8 cellular contexts compared by ENCODE assay signal in genomic region chr16:57535680-57536305, GRCh38. TPM values are rescaled to one million over a fixed set of nuclear protein-coding genes. Genes with fewer than 3 reads are reported as not detected.
DNase-seq lines count a peak whose midpoint lies in the region; ATAC-seq, FAIRE-seq and TF ChIP-seq lines count a peak whose summit lies in the region.

No MANE protein-coding gene starts in this region.

- ATAC-seq in HG02610 (IDR thresholded peaks at IDR 0.05; ENCODE audit: unreplicated experiment): peak; percentile 57

- peaks cover 12% of the 10 kb centered on the region for H4K20me1 ChIP-seq in astrocyte (ENCODE audit: insufficient read depth, low read length)

- FAIRE-seq in astrocyte (lab: Jason Lieb, UNC): no peak

- peaks cover 18% of the 10 kb centered on the region for H3K4me1 ChIP-seq in astrocyte (ENCODE audit: insufficient read depth, low read length)

- TF ChIP-seq CTCF in GM12865 (IDR thresholded peaks at IDR 0.05; ENCODE audit: insufficient read depth, low read depth, low read length, missing control alignments) (peak; percentile 41), astrocyte (IDR thresholded peaks at IDR 0.05; ENCODE audit: insufficient read depth, low read depth, low read length) (no peak), retinal pigment epithelial cell (conservative IDR thresholded peaks at IDR 0.05; ENCODE audit: low read depth, low read length) (peak; percentile 3)

- peaks cover 4% of the 10 kb centered on the region for H3K9me3 Mint-ChIP-seq in astrocyte (ENCODE audit: unreplicated experiment)

- peaks cover 9% of the 10 kb centered on the region for H3K27me3 ChIP-seq in astrocyte (ENCODE audit: insufficient read depth, low read length)

- H3K4me3 Mint-ChIP-seq in astrocyte (ENCODE audit: unreplicated experiment): peak overlapping the region; percentile 83

- peaks cover 11% of the 10 kb centered on the region for H3K27me3 Mint-ChIP-seq in astrocyte (ENCODE audit: low read depth, unreplicated experiment)

- DNase-seq in GM12865 (ENCODE audit: low read depth) (peak; percentile 97), NCI-H1092 (lab: John Stamatoyannopoulos, UW) (peak; percentile 48), T-helper 9 cell (peak; percentile 93), astrocyte (ENCODE audit: low read depth) (peak; percentile 81), hypothalamus (lab: John Stamatoyannopoulos, UW) (peak; percentile 15 to 92 (median 78)), retinal pigment epithelial cell (ENCODE audit: low read depth) (peak; percentile 44), SIG-M5 treated with dmso at 0.1 percent for 504 hours (lab: John Stamatoyannopoulos, UW; ENCODE audit: unreplicated experiment) (no peak)

- no peak overlapping the region for H3K27ac Mint-ChIP-seq in astrocyte (ENCODE audit: unreplicated experiment)

- H3K36me3 Mint-ChIP-seq in astrocyte (ENCODE audit: low read depth, unreplicated experiment): no peaks in the 10 kb centered on the region

- peak overlapping the region; percentile 93 for H2AFZ ChIP-seq in astrocyte (ENCODE audit: low read depth, low read length)

- H3K27ac ChIP-seq in astrocyte (ENCODE audit: low read depth, low read length): peak overlapping the region; percentile 48

- no peaks in the 10 kb centered on the region for H3K36me3 ChIP-seq in astrocyte (ENCODE audit: insufficient read depth, low read length)

- H3K4me1 Mint-ChIP-seq in astrocyte (ENCODE audit: low read depth, unreplicated experiment): peaks cover 31% of the 10 kb centered on the region

- H3K79me2 ChIP-seq in astrocyte (ENCODE audit: insufficient read depth, low read length): peaks cover 21% of the 10 kb centered on the region

- H3K4me3 ChIP-seq in GM12865 (ENCODE audit: low read depth, low read length) (peak overlapping the region; percentile 85), astrocyte (ENCODE audit: insufficient read depth, low read depth, low read length) (peak overlapping the region; percentile 79), retinal pigment epithelial cell (ENCODE audit: low read length) (peak overlapping the region; percentile 80)

- peak overlapping the region; percentile 99 for H3K4me2 ChIP-seq in astrocyte (ENCODE audit: low read length)

- H3K9me3 ChIP-seq in astrocyte (ENCODE audit: insufficient read depth, low read depth, low read length): no peaks in the 10 kb centered on the region

- peak overlapping the region; percentile 84 for H3K9ac ChIP-seq in astrocyte (ENCODE audit: low read length)

RNA-seq across cellular contexts. Expression of gene CCDC102A, which starts 0.6 kb away (rescaled TPM):
- total RNA-seq in astrocyte: 7.8 and 8.8 TPM in 2 replicates

RNA-seq across cellular contexts. Expression of gene ADGRG5, which starts 6.7 kb away (rescaled TPM):
- 0.09 and 0.12 TPM in 2 replicates for total RNA-seq in astrocyte

RNA-seq across cellular contexts. Expression of gene DOK4, which starts 49.5 kb away (rescaled TPM):
- total RNA-seq in astrocyte: 25.5 and 28.4 TPM in 2 replicates
